Comparison of ENCODE assay signal across 9 cellular contexts in the genomic region with DNA sequence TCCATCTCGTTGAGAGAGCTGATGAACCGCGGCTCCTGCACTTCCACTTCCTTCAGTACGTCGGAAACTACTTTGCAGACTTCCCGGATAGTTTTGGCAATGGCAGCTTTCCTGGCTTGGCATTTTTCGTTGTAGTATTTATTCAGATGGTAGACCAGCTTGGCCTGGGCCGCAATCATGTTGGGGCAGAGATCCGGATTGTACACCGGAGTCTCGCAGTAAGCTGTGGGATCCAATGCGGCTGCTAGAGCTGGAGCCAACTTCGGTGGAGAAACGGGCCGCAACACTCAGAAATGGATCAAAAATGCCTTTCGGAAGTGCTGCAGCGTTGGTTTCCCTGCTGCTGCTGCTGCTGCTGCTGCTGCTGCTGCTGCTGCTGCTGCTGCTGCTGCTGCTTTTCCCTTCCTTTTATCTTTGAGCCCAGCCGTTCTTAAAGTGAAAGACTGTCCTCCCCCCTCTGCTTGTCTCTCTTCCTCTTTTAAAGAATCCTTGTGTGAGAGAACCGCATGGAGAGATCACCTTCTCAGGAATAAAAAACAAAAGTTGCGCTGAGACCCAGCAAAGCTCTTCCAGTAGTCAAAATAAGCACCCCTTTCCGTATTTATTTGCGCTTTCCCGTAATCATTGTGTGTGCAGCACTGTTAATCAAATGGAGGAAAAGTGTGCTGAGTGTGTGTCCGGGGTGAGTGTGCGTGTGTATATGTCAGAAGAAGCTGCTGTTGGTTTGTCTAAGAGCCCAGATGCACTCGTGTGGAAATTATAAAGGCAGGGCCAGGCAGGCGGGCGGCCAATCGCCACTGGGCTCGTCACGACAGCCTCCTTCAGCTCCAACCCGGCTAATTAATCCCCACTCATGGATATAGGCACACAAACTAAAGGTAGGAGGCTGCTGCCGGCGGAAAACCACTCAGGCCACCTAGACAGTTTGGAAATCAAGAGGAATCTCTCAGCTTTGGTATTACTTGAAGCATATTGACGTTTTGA. TPM values are rescaled to one million over a fixed set of nuclear protein-coding genes. Genes with fewer than 3 reads are reported as not detected.
DNase-seq lines count a peak whose midpoint lies in the region; ATAC-seq and TF ChIP-seq lines count a peak whose summit lies in the region.
"Had no signal": no experiment of that assay in that cellular context is flagged by ENCODE, and none has a peak within 500 bp of the region (broad histone marks: within the 10 kb centered on the region; RNA-seq: fewer than 3 reads in every experiment).

Gene MAB21L1 (minus strand): TSS at position 730 of the 984 bp plus-strand sequence. CDS start 551 bp downstream, at position 179.

- peaks cover 49% of the 10 kb centered on the region for H3K79me2 ChIP-seq in hepatocyte

- H3K4me1 Mint-ChIP-seq in activated naive CD8-positive, alpha-beta T cell treated with anti-CD3 and anti-CD28 coated beads, Interleukin-2, amount 50 U/mL, for 24 hours: peaks cover 26% of the 10 kb centered on the region

- no peaks in the 10 kb centered on the region for H4K20me1 ChIP-seq in hepatocyte (ENCODE audit: insufficient read depth, poor library complexity, severe bottlenecking)

- H2AFZ ChIP-seq in hepatocyte: peak within 1 kb of the TSS; percentile 25

- H3K36me3 Mint-ChIP-seq in activated naive CD8-positive, alpha-beta T cell treated with anti-CD3 and anti-CD28 coated beads, Interleukin-2, amount 50 U/mL, for 24 hours (ENCODE audit: low read depth): peaks cover 8% of the 10 kb centered on the region

- H3K9me3 Mint-ChIP-seq in activated naive CD8-positive, alpha-beta T cell treated with anti-CD3 and anti-CD28 coated beads, Interleukin-2, amount 50 U/mL, for 24 hours: peaks cover 15% of the 10 kb centered on the region

- H3K4me3 Mint-ChIP-seq in activated naive CD8-positive, alpha-beta T cell treated with anti-CD3 and anti-CD28 coated beads, Interleukin-2, amount 50 U/mL, for 24 hours: peak within 1 kb of the TSS; percentile 80

- no peak for TF ChIP-seq POLR2A in NB4 (IDR thresholded peaks at IDR 0.05; ENCODE audit: extremely low read depth, insufficient read length)

- DNase-seq in Daoy (ENCODE audit: low read depth): peak; percentile 68
- peak; percentile 40 for DNase-seq in NB4 (ENCODE audit: low read depth)
- DNase-seq in activated naive CD8-positive, alpha-beta T cell treated with anti-CD3 and anti-CD28 coated beads, Interleukin-2, amount 50 U/mL, for 24 hours: no peak
- DNase-seq in hepatocyte (ENCODE audit: low spot score): peak; percentile 73
- peak; percentile 97 for DNase-seq in retina
- DNase-seq in hepatic stellate cell (ENCODE audit: low spot score): no peak
- DNase-seq in stimulated activated CD4-positive, alpha-beta T cell treated with anti-CD3 and anti-CD28 coated beads, Interleukin-1b, Interleukin-23, amount 100 ng/mL, for 48 hours: no peak

- TF ChIP-seq CTCF in NB4 (IDR thresholded peaks at IDR 0.05; ENCODE audit: low read depth, low read length): no peak
- TF ChIP-seq CTCF in hepatocyte (IDR thresholded peaks at IDR 0.05; ENCODE audit: poor library complexity): no peak

- H3K4me3 ChIP-seq in NB4 (ENCODE audit: low read depth, low read length) (no peak within 1 kb of the TSS), hepatocyte (peak within 1 kb of the TSS; percentile 20)

- no peaks in the 10 kb centered on the region for H3K36me3 ChIP-seq in hepatocyte (replicated peaks; ENCODE audit: insufficient read depth, low read depth)

- H3K9me2 ChIP-seq in hepatocyte (replicated peaks; ENCODE audit: insufficient read depth): no peaks in the 10 kb centered on the region

- H3K4me1 ChIP-seq in hepatocyte (ENCODE audit: insufficient read depth): no peaks in the 10 kb centered on the region

- peak within 1 kb of the TSS; percentile 83 for H3K4me2 ChIP-seq in hepatocyte

- ATAC-seq in activated naive CD8-positive, alpha-beta T cell treated with anti-CD3 and anti-CD28 coated beads, Interleukin-2, amount 50 U/mL, for 24 hours: no peak
- no peak for ATAC-seq in GM18517 (IDR thresholded peaks at IDR 0.05; ENCODE audit: unreplicated experiment)

- 4% methylated on average over 34 of the region's 35 CpGs for WGBS in hepatocyte (ENCODE audit: low lambda C conversion rate, missing lambda C conversion rate)

- H3K27ac ChIP-seq in hepatocyte: peak within 1 kb of the TSS; percentile 95

- H3K27ac Mint-ChIP-seq in activated naive CD8-positive, alpha-beta T cell treated with anti-CD3 and anti-CD28 coated beads, Interleukin-2, amount 50 U/mL, for 24 hours: peak within 1 kb of the TSS; percentile 31

- no peaks in the 10 kb centered on the region for H3K9me3 ChIP-seq in hepatocyte (ENCODE audit: low read depth)

- peaks cover 74% of the 10 kb centered on the region for H3K27me3 Mint-ChIP-seq in activated naive CD8-positive, alpha-beta T cell treated with anti-CD3 and anti-CD28 coated beads, Interleukin-2, amount 50 U/mL, for 24 hours

- peaks cover 94% of the 10 kb centered on the region for H3K27me3 ChIP-seq in hepatocyte

RNA-seq across cellular contexts. Expression of gene MAB21L1, which starts in this region (rescaled TPM):
- 0.65 and 0.74 TPM in 2 replicates for total RNA-seq in Daoy (2014; rRNA removed; shearing (Covaris generic))
- 16.9 and 20.7 TPM in 2 replicates for total RNA-seq in hepatocyte
- polyA plus RNA-seq in hepatocyte: 9.9 and 10.6 TPM in 2 replicates
- total RNA-seq: renal cortical epithelial cell had no signal

Comparison
In these comparisons a context has a peak if more than half of its experiments do, and no peak if none do; other contexts are left out.
1. RNA of gene MAB21L1 (total RNA-seq): 16.9 to 20.7 TPM in hepatocyte; 0.65 to 0.74 TPM in Daoy; every median in the first group is over 10 times any median in the second.
2. Peak in DNase-seq in Daoy; RNA of the gene not detected or under 1 TPM.
3. DNase-seq: peak in NB4 (single experiment), hepatocyte (single experiment) and retina (single experiment); none in activated naive CD8-positive, alpha-beta T cell treated with anti-CD3 and anti-CD28 coated beads, Interleukin-2, amount 50 U/mL, for 24 hours (single experiment), hepatic stellate cell (single experiment) and stimulated activated CD4-positive, alpha-beta T cell treated with anti-CD3 and anti-CD28 coated beads, Interleukin-1b, Interleukin-23, amount 100 ng/mL, for 48 hours (single experiment).